In genomic region chr1:150551784-150552691, GRCh38 we compare ENCODE assay signal across 10 cellular contexts. TPM values are rescaled to one million over a fixed set of nuclear protein-coding genes. Genes with fewer than 3 reads are reported as not detected.
DNase-seq lines count a peak whose midpoint lies in the region; ATAC-seq and TF ChIP-seq lines count a peak whose summit lies in the region.
"Had no signal": no experiment of that assay in that cellular context is flagged by ENCODE, and none has a peak within 500 bp of the region (broad histone marks: within the 10 kb centered on the region; RNA-seq: fewer than 3 reads in every experiment).

No MANE protein-coding gene starts in this region.

- in situ Hi-C loops in transverse colon (cut with MboI; ENCODE audit: low pct_ligation_motif_present in 1 of 4, low pct_unique_long_range_greater_than_20kb in 1 of 4, low sequenced_read_pairs in 3 of 4) = no loop called here

- H3K27ac ChIP-seq in PC-3 (ENCODE audit: low read length) (peak overlapping the region; percentile 31), transverse colon (peak overlapping the region; percentile 79 to 86 (median 84))

- H3K36me3 ChIP-seq in PC-3 (ENCODE audit: low read depth, low read length) = no peaks in the 10 kb centered on the region
- H3K36me3 ChIP-seq in transverse colon = no peaks in the 10 kb centered on the region

- H3K4me3 ChIP-seq in PC-3 (ENCODE audit: low read length) (no peak overlapping the region), transverse colon (no peak overlapping the region)

- peaks cover 20% of the 10 kb centered on the region for H3K4me1 ChIP-seq in PC-3 (ENCODE audit: insufficient read depth, low read length)
- H3K4me1 ChIP-seq in transverse colon = peaks cover 6 to 45% (median 37%) of the 10 kb centered on the region in 4 donors

- no peaks in the 10 kb centered on the region for H3K9me3 Mint-ChIP-seq in memory B cell
- H3K9me3 Mint-ChIP-seq: stimulated activated naive CD8-positive, alpha-beta T cell treated with anti-CD3 and anti-CD28 coated beads, Interleukin-15, amount 100 ng/mL, for 72 hours had no signal

- TF ChIP-seq CTCF in PC-3 (conservative IDR thresholded peaks at IDR 0.05; ENCODE audit: low read depth, low read length) (no peak), transverse colon (IDR thresholded peaks at IDR 0.05) (no peak)

- H3K4me3 Mint-ChIP-seq in memory B cell = peak overlapping the region; percentile 34

- 38 to 41% methylated on average over 1 to 10 of the region's 10 CpGs for WGBS in transverse colon (ENCODE audit: low coverage in 1 of 2), 2 donors

- CTCF ChIA-PET in PC-3 (lab: Charles Lee) = interaction anchor here (0.6 to 0.9 kb wide), 2 partner anchors 14 to 32 kb away, joined by 3 to 8 read pairs; no protein-coding TSS in a partner anchor

- H2AFZ ChIP-seq in PC-3 (ENCODE audit: low read length) = no peak overlapping the region

- no peaks in the 10 kb centered on the region for H3F3A ChIP-seq in PC-3 (ENCODE audit: low read length, unreplicated experiment)

- peaks cover 1% of the 10 kb centered on the region for H3K36me3 Mint-ChIP-seq in memory B cell

- H3K27me3 ChIP-seq in PC-3 (ENCODE audit: low read length) (no peaks in the 10 kb centered on the region), transverse colon (peaks cover 3% of the 10 kb centered on the region)

- H3K9ac ChIP-seq in PC-3 (ENCODE audit: low read length) = no peak overlapping the region

- H3K27ac Mint-ChIP-seq in memory B cell = no peak overlapping the region

- H3K4me2 ChIP-seq in PC-3 (ENCODE audit: low read length) = peak overlapping the region; percentile 42

- no peaks in the 10 kb centered on the region for H3K9me2 ChIP-seq in PC-3 (replicated peaks; ENCODE audit: low read length)

- H3K4me1 Mint-ChIP-seq in memory B cell = peaks cover 20% of the 10 kb centered on the region

- POLR2A ChIA-PET in PC-3 (lab: Charles Lee; ENCODE audit: unreplicated experiment) = interaction anchor here (0.6 to 0.7 kb wide), 3 partner anchors 27 to 729 kb away, joined by 4 to 8 read pairs (median 4); partner anchors contain the start of gene MCL1

- DNase-seq in CMK (ENCODE audit: low read depth) (peak; percentile 59), PC-3 (peak; percentile 82), ecto neural progenitor cell (ENCODE audit: low spot score) (peak; percentile 62), memory B cell (ENCODE audit: low spot score in 2 of 2) (no peak), transverse colon (peak; percentile 78), NAMALWA (ENCODE audit: low spot score) (no peak), NCI-H1417 (lab: John Stamatoyannopoulos, UW) (no peak)

- peaks cover 6% of the 10 kb centered on the region for H3K27me3 Mint-ChIP-seq in memory B cell

- intact Hi-C loops in PC-3 (cut with micrococcal nuclease) = no loop called here
- intact Hi-C loops in transverse colon (cut with DNase I; ENCODE audit: low total_unique reads) = no loop called here

- no peaks in the 10 kb centered on the region for H4K20me1 ChIP-seq in PC-3 (ENCODE audit: low read length)

- H3K79me2 ChIP-seq in PC-3 (ENCODE audit: low read length) = no peaks in the 10 kb centered on the region

- ATAC-seq in PC-3 (peak; percentile 15), memory B cell (ENCODE audit: low read depth) (peak; percentile 40), GM18909 (IDR thresholded peaks at IDR 0.05; ENCODE audit: poor library complexity, unreplicated experiment) (no peak)
- ATAC-seq: HCT116; stimulated activated naive CD8-positive, alpha-beta T cell treated with anti-CD3 and anti-CD28 coated beads, Interleukin-15, amount 100 ng/mL, for 72 hours had no signal

- TF ChIP-seq EP300 in transverse colon (IDR thresholded peaks at IDR 0.05; ENCODE audit: low read depth) = peak; percentile 46

- BruUV-seq in PC-3 (replicated peaks; lab: Mats Ljungman, UMichigan) = no TSS peak

- H3K9me3 ChIP-seq in PC-3 (ENCODE audit: low read length) = no peaks in the 10 kb centered on the region
- H3K9me3 ChIP-seq in transverse colon = no peaks in the 10 kb centered on the region

- TF ChIP-seq POLR2A in transverse colon (IDR thresholded peaks at IDR 0.05) = no peak

RNA-seq across cellular contexts. Expression of gene ADAMTSL4, which starts 2.8 kb away (rescaled TPM):
- total RNA-seq in PC-3 (2014; rRNA removed) (0.81 and 0.87 TPM in 2 replicates), transverse colon (10 to 100 TPM in 3 of 4 donors, 1 to 10 TPM in 1; 7.2 to 26.2 (median 16.3) TPM)

RNA-seq across cellular contexts. Expression of gene MCL1, which starts 27.4 kb away (rescaled TPM):
- total RNA-seq in PC-3 (2014; rRNA removed) = 285 and 376 TPM in 2 replicates
- 100 to 1,000 TPM; 176 to 395 (median 269) TPM for total RNA-seq in transverse colon

RNA-seq across cellular contexts. Expression of gene FALEC, which starts 36.5 kb away (rescaled TPM):
- total RNA-seq in PC-3 (2014; rRNA removed) (0.73 TPM in 1 of 2 replicates, not detected in the other), transverse colon (not detected)

RNA-seq across cellular contexts. Expression of gene ECM1, which starts 44.1 kb away (rescaled TPM):
- total RNA-seq in PC-3 (2014; rRNA removed) (2.3 and 3.7 TPM in 2 replicates), transverse colon (1 to 10 TPM; 1.5 to 5.4 (median 3.3) TPM)

Comparison
In these comparisons a context has a peak if more than half of its experiments do, and no peak if none do; other contexts are left out.
1. DNase-seq: peak in CMK (single experiment), PC-3 (single experiment), ecto neural progenitor cell (single experiment) and transverse colon (single experiment); none in memory B cell (0 of 2), NAMALWA (single experiment) and NCI-H1417 (0 of 3).